15 cellular contexts compared by ENCODE assay signal in the genomic region with DNA sequence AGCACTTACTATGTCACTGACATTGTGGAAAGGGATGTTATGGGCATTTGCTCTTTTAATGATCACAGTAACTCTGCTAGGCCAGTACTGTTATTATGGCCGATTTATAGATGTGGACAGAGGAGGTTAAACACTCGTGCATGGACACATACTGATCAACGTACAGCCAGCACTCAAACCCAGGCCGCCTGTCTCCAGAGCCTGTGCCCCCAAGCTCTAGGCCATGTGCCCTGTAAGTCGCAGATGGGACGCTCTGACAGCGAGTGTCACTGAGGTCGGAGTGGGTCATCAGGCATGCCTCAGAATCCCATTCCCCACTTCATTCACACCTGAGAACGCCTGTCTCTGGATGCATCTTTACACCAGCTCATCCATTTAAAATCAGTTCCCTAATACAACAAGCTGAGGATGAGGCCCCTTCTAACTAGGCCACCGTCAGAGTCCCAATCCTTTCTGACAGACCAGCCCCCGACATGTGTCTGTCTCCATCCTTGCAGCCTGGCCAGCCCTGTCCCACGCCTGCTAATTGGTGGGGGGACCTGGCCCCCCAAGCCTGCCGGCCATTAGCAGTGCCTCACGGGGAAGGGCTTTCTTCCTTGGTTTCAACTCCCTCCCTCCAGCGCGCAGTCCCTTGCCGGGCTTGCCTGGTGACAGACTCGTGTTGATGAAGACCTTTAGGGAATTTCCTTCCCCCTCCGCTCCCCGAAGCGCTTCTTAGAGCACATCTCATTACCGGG.
DNase-seq lines count a peak whose midpoint lies in the region; TF ChIP-seq lines count a peak whose summit lies in the region.
"Had no signal": no experiment of that assay in that cellular context is flagged by ENCODE, and none has a peak within 500 bp of the region (broad histone marks: within the 10 kb centered on the region; RNA-seq: fewer than 3 reads in every experiment).

No MANE protein-coding gene starts in this region.

- H3K4me3 ChIP-seq in cardiac muscle cell = no peak overlapping the region
- no peak overlapping the region for H3K4me3 ChIP-seq in right atrium auricular region
- no peak overlapping the region for H3K4me3 ChIP-seq in osteoblast (ENCODE audit: insufficient read depth, low read length)
- no peak overlapping the region for H3K4me3 ChIP-seq in dorsolateral prefrontal cortex
- H3K4me3 ChIP-seq in BE2C (ENCODE audit: low read depth, low read length) = no peak overlapping the region

- H3K4me3 Mint-ChIP-seq in glutamatergic neuron (ENCODE audit: unreplicated experiment) = peak overlapping the region; percentile 55
- H3K4me3 Mint-ChIP-seq: CD4-positive, alpha-beta T cell; HFFc6 had no signal

- peaks cover 6% of the 10 kb centered on the region for H3K27me3 Mint-ChIP-seq in glutamatergic neuron (ENCODE audit: unreplicated experiment)
- H3K27me3 Mint-ChIP-seq: CD4-positive, alpha-beta T cell had no signal

- no peak overlapping the region for H2AFZ ChIP-seq in osteoblast (ENCODE audit: low read length)

- peaks cover 27% of the 10 kb centered on the region for H3K4me1 Mint-ChIP-seq in glutamatergic neuron (ENCODE audit: low read depth, unreplicated experiment)

- H3K79me2 ChIP-seq in osteoblast (ENCODE audit: insufficient read depth, low read length) = no peaks in the 10 kb centered on the region

- H3K36me3 ChIP-seq in cardiac muscle cell (no peaks in the 10 kb centered on the region), right atrium auricular region (no peaks in the 10 kb centered on the region), osteoblast (ENCODE audit: insufficient read depth, low read length) (no peaks in the 10 kb centered on the region), BE2C (no peaks in the 10 kb centered on the region; the same call in 1 of the 2 replicates)

- H3K9me3 ChIP-seq in cardiac muscle cell (ENCODE audit: low read depth) = no peaks in the 10 kb centered on the region
- peaks cover 0 to 4% of the 10 kb centered on the region in 2 donors for H3K9me3 ChIP-seq in right atrium auricular region
- H3K9me3 ChIP-seq in osteoblast (ENCODE audit: low read depth, low read length) = no peaks in the 10 kb centered on the region
- no peaks in the 10 kb centered on the region for H3K9me3 ChIP-seq in BE2C

- no peak for DNase-seq in cardiac muscle cell (ENCODE audit: low read depth in 1 of 2, low spot score in 1 of 2)
- DNase-seq in right atrium auricular region (ENCODE audit: low spot score) = no peak
- DNase-seq in glutamatergic neuron = peak; percentile 65
- peak; percentile 48 for DNase-seq in osteoblast (ENCODE audit: insufficient read length, low spot score, missing footprints)
- DNase-seq in dorsolateral prefrontal cortex = no peak
- DNase-seq in BE2C = no peak
- no peak for DNase-seq in DMS 273 treated with DMSO at 0.1 percent for 48 hours (lab: John Stamatoyannopoulos, UW)
- DNase-seq in Kasumi-1 (lab: John Stamatoyannopoulos, UW) = no peak
- DNase-seq: C1 segment of cervical spinal cord; CD4-positive, alpha-beta T cell; DND-41; GDM1; HCEC 1CT; HFFc6 had no signal

- H3K9me3 Mint-ChIP-seq in glutamatergic neuron (ENCODE audit: unreplicated experiment) = peaks cover 2% of the 10 kb centered on the region
- H3K9me3 Mint-ChIP-seq: CD4-positive, alpha-beta T cell; HFFc6 had no signal

- no peaks in the 10 kb centered on the region for H3K36me3 Mint-ChIP-seq in glutamatergic neuron (ENCODE audit: unreplicated experiment)

- peak overlapping the region; percentile 82 for H3K27ac Mint-ChIP-seq in glutamatergic neuron (ENCODE audit: unreplicated experiment)
- H3K27ac Mint-ChIP-seq: CD4-positive, alpha-beta T cell; HFFc6 had no signal

- H4K20me1 ChIP-seq in osteoblast (ENCODE audit: insufficient read depth, low read length) = no peaks in the 10 kb centered on the region

- H3K4me1 ChIP-seq in cardiac muscle cell (ENCODE audit: low read depth) = peaks cover 29% of the 10 kb centered on the region
- no peaks in the 10 kb centered on the region for H3K4me1 ChIP-seq in right atrium auricular region
- no peaks in the 10 kb centered on the region for H3K4me1 ChIP-seq in osteoblast (ENCODE audit: insufficient read depth, low read length)
- H3K4me1 ChIP-seq in BE2C = peaks cover 45% of the 10 kb centered on the region

- H3K27ac ChIP-seq in cardiac muscle cell = peak overlapping the region; percentile 77
- no peak overlapping the region for H3K27ac ChIP-seq in right atrium auricular region
- no peak overlapping the region for H3K27ac ChIP-seq in osteoblast (ENCODE audit: low read depth, low read length)
- H3K27ac ChIP-seq in dorsolateral prefrontal cortex = no peak overlapping the region
- H3K27ac ChIP-seq: HL-60 had no signal

- TF ChIP-seq CTCF in cardiac muscle cell (IDR thresholded peaks at IDR 0.05; ENCODE audit: low read depth, low read length) = no peak
- TF ChIP-seq CTCF in right atrium auricular region (IDR thresholded peaks at IDR 0.05) = no peak
- no peak for TF ChIP-seq CTCF in glutamatergic neuron (IDR thresholded peaks at IDR 0.05; ENCODE audit: partially characterized antibody, unreplicated experiment)
- TF ChIP-seq CTCF in osteoblast (IDR thresholded peaks at IDR 0.05; ENCODE audit: extremely low read depth, low read depth, low read length) = no peak
- TF ChIP-seq CTCF in dorsolateral prefrontal cortex (IDR thresholded peaks at IDR 0.05 in 54 of 56, conservative IDR thresholded peaks at IDR 0.05 in 2 of 56; ENCODE audit: low read depth in 1 of 56, partially characterized antibody in 56 of 56) = no peak
- no peak for TF ChIP-seq CTCF in BE2C (IDR thresholded peaks at IDR 0.05; ENCODE audit: low read depth, low read length)

- intact Hi-C loops in dorsolateral prefrontal cortex (cut with DNase I) = no loop called here

- H3K27me3 ChIP-seq in cardiac muscle cell (no peaks in the 10 kb centered on the region), right atrium auricular region (no peaks in the 10 kb centered on the region), osteoblast (ENCODE audit: insufficient read depth, low read length) (no peaks in the 10 kb centered on the region), dorsolateral prefrontal cortex (peaks cover 0 to 4% (median 0%) of the 10 kb centered on the region in 45 donors), BE2C (no peaks in the 10 kb centered on the region)

- no peak overlapping the region for H3K4me2 ChIP-seq in osteoblast (ENCODE audit: insufficient read depth, low read length)

Comparison
In these comparisons a context has a peak if more than half of its experiments do, and no peak if none do; other contexts are left out.
1. DNase-seq: peak in glutamatergic neuron (single experiment) and osteoblast (single experiment); none in cardiac muscle cell (0 of 2), right atrium auricular region (single experiment), dorsolateral prefrontal cortex (0 of 10), BE2C (single experiment), DMS 273 treated with DMSO at 0.1 percent for 48 hours (single experiment) and Kasumi-1 (0 of 2).